Comparison of ENCODE assay signal across 19 cellular contexts in genomic region chr1:50681931-50682330, GRCh38.
DNase-seq lines count a peak whose midpoint lies in the region; TF ChIP-seq lines count a peak whose summit lies in the region.
"Had no signal": no experiment of that assay in that cellular context is flagged by ENCODE, and none has a peak within 500 bp of the region (broad histone marks: within the 10 kb centered on the region; RNA-seq: fewer than 3 reads in every experiment).

No MANE protein-coding gene starts in this region.

- TF ChIP-seq POLR2A in thyroid gland (IDR thresholded peaks at IDR 0.05) (no peak), Peyer's patch (IDR thresholded peaks at IDR 0.05) (no peak)

- H3K27ac ChIP-seq in thyroid gland = no peak overlapping the region
- H3K27ac ChIP-seq in Peyer's patch = no peak overlapping the region
- H3K27ac ChIP-seq: HL-60, SJSA1 had no signal

- TF ChIP-seq CTCF in thyroid gland (IDR thresholded peaks at IDR 0.05) (no peak), Peyer's patch (IDR thresholded peaks at IDR 0.05) (no peak), GM20000 (IDR thresholded peaks at IDR 0.05; ENCODE audit: extremely low read depth, missing control alignments) (no peak)

- intact Hi-C loops in thyroid gland (cut with DNase I) = no loop called here

- no peaks in the 10 kb centered on the region for H3K4me1 ChIP-seq in thyroid gland
- H3K4me1 ChIP-seq in Peyer's patch = no peaks in the 10 kb centered on the region
- H3K4me1 ChIP-seq: BE2C, SJSA1 had no signal

- H3K36me3 ChIP-seq in thyroid gland = no peaks in the 10 kb centered on the region
- no peaks in the 10 kb centered on the region for H3K36me3 ChIP-seq in Peyer's patch
- H3K36me3 ChIP-seq: BE2C had no signal

- H3K27me3 ChIP-seq in thyroid gland = no peaks in the 10 kb centered on the region
- H3K27me3 ChIP-seq in Peyer's patch = no peaks in the 10 kb centered on the region
- H3K27me3 ChIP-seq: BE2C, SJSA1 had no signal

- peak; percentile 57 for DNase-seq in ELR (ENCODE audit: low read depth)
- peak; percentile 61 for DNase-seq in M059J (ENCODE audit: low read depth)
- DNase-seq in amniotic epithelial cell (ENCODE audit: low read depth) = peak; percentile 27
- peak; percentile 45 for DNase-seq in iris pigment epithelial cell (ENCODE audit: low read depth)
- no peak for DNase-seq in thyroid gland
- DNase-seq in Peyer's patch = no peak
- DNase-seq in T-helper 9 cell = no peak
- DNase-seq in GM20000 (ENCODE audit: low spot score) = no peak
- DNase-seq: BE2C; CD4-positive, alpha-beta memory T cell; DMS79; GF-D8; KBM-7; MM.1S; NCI-H1105; NCI-H187; NCI-H82 had no signal

- WGBS in thyroid gland, 2 donors = 94 to 98% methylated on average over 3 of the region's 3 CpGs

- H3K9me3 ChIP-seq in thyroid gland (no peaks in the 10 kb centered on the region), Peyer's patch (no peaks in the 10 kb centered on the region)
- H3K9me3 ChIP-seq: BE2C, SJSA1 had no signal

- H3K4me3 ChIP-seq in thyroid gland (replicated peaks in 1 of 3) (no peak overlapping the region), Peyer's patch (no peak overlapping the region)
- H3K4me3 ChIP-seq: SJSA1 had no signal

Comparison
In these comparisons a context has a peak if more than half of its experiments do, and no peak if none do; other contexts are left out.
1. DNase-seq: peak in ELR (single experiment), M059J (single experiment), amniotic epithelial cell (single experiment) and iris pigment epithelial cell (single experiment); none in thyroid gland (0 of 2), Peyer's patch (0 of 3), T-helper 9 cell (single experiment) and GM20000 (single experiment).